In genomic region chr22:39349967-39350802, GRCh38 we compare ENCODE assay signal across 8 cellular contexts. TPM values are rescaled to one million over a fixed set of nuclear protein-coding genes. Genes with fewer than 3 reads are reported as not detected.
DNase-seq lines count a peak whose midpoint lies in the region; ATAC-seq and TF ChIP-seq lines count a peak whose summit lies in the region.

SYNGR1 (plus strand) TSS chr22:39349991; CDS start chr22:39350011, 20 bp downstream.

- no peaks in the 10 kb centered on the region for H3K4me1 Mint-ChIP-seq in MCF 10A (ENCODE audit: insufficient read depth, unreplicated experiment)
- peaks cover 32% of the 10 kb centered on the region for H3K4me1 Mint-ChIP-seq in stimulated activated naive CD8-positive, alpha-beta T cell treated with anti-CD3 and anti-CD28 coated beads, Interleukin-15, amount 100 ng/mL, for 72 hours

- H3K27me3 Mint-ChIP-seq in MCF 10A (ENCODE audit: insufficient read depth, unreplicated experiment) = peaks cover 10% of the 10 kb centered on the region
- H3K27me3 Mint-ChIP-seq in stimulated activated naive CD8-positive, alpha-beta T cell treated with anti-CD3 and anti-CD28 coated beads, Interleukin-15, amount 100 ng/mL, for 72 hours = no peaks in the 10 kb centered on the region

- no peaks in the 10 kb centered on the region for H3K9me3 ChIP-seq in BLaER1 treated with 17β-estradiol and CSF1 and Interleukin-3, amounts not matched to agents 10 nM and 100 nM (replicated peaks in 1 of 11)
- H3K9me3 ChIP-seq in HUES64 (ENCODE audit: insufficient read depth, low read depth, low read length) = no peaks in the 10 kb centered on the region

- CTCF ChIA-PET in MCF 10A (lab: Yijun Ruan, JAX) = no interaction called here

- peak within 1 kb of the TSS; percentile 83 to 97 (median 93) for H3K9ac ChIP-seq in BLaER1 treated with 17β-estradiol and CSF1 and Interleukin-3, amounts not matched to agents 10 nM and 100 nM
- H3K9ac ChIP-seq in HUES64 (ENCODE audit: low read depth, low read length) = peak within 1 kb of the TSS; percentile 73

- intact Hi-C loops in MCF 10A (cut with micrococcal nuclease) = no loop called here

- peaks cover 0 to 3% (median 0%) of the 10 kb centered on the region in 11 experiments; a peak in 1 of 22 replicates for H3K36me3 ChIP-seq in BLaER1 treated with 17β-estradiol and CSF1 and Interleukin-3, amounts not matched to agents 10 nM and 100 nM
- H3K36me3 ChIP-seq in HUES64 (ENCODE audit: insufficient read depth, low read length) = no peaks in the 10 kb centered on the region

- no TSS peak for BruUV-seq in MCF 10A (replicated peaks; lab: Mats Ljungman, UMichigan)

- no peak within 1 kb of the TSS for H3K27ac Mint-ChIP-seq in MCF 10A (ENCODE audit: low read depth, unreplicated experiment)
- H3K27ac Mint-ChIP-seq in stimulated activated naive CD8-positive, alpha-beta T cell treated with anti-CD3 and anti-CD28 coated beads, Interleukin-15, amount 100 ng/mL, for 72 hours = peak within 1 kb of the TSS; percentile 41 to 85

- no peak for TF ChIP-seq CTCF in MCF 10A (IDR thresholded peaks at IDR 0.05; ENCODE audit: unreplicated experiment)

- WGBS in HUES64 = 5% methylated on average over 89 of the region's 89 CpGs

- peak within 1 kb of the TSS; percentile 26 to 95 (median 91); a peak in 21 of 22 replicates for H3K27ac ChIP-seq in BLaER1 treated with 17β-estradiol and CSF1 and Interleukin-3, amounts not matched to agents 10 nM and 100 nM
- H3K27ac ChIP-seq in HUES64 (ENCODE audit: low read depth, low read length) (no peak within 1 kb of the TSS), layer of hippocampus (ENCODE audit: low read depth, low read length) (peak within 1 kb of the TSS; percentile 86)

- no peaks in the 10 kb centered on the region for H3K36me3 Mint-ChIP-seq in MCF 10A (ENCODE audit: insufficient read depth, unreplicated experiment)

- DNase-seq in MCF 10A (ENCODE audit: unreplicated experiment) (no peak), NCI-H446 (lab: John Stamatoyannopoulos, UW) (no peak)
- peak in 1 of 2 donors; percentile 24 for DNase-seq in stimulated activated naive CD8-positive, alpha-beta T cell treated with anti-CD3 and anti-CD28 coated beads, Interleukin-15, amount 100 ng/mL, for 72 hours

- peak within 1 kb of the TSS; percentile 63 for H3K4me3 Mint-ChIP-seq in MCF 10A (ENCODE audit: unreplicated experiment)
- H3K4me3 Mint-ChIP-seq in stimulated activated naive CD8-positive, alpha-beta T cell treated with anti-CD3 and anti-CD28 coated beads, Interleukin-15, amount 100 ng/mL, for 72 hours = peak within 1 kb of the TSS; percentile 80 to 86

- peaks cover 0 to 47% (median 34%) of the 10 kb centered on the region in 11 experiments; a peak in 17 of 22 replicates for H4K20me1 ChIP-seq in BLaER1 treated with 17β-estradiol and CSF1 and Interleukin-3, amounts not matched to agents 10 nM and 100 nM

- no peak for TF ChIP-seq POLR2A in GM18505 (IDR thresholded peaks at IDR 0.05; ENCODE audit: borderline replicate concordance, extremely low read depth, insufficient read depth, insufficient read length)

- POLR2A ChIA-PET in MCF 10A (lab: Yijun Ruan, JAX) = interaction anchor here (0.7 to 1.0 kb wide), 2 partner anchors 49 to 170 kb away, joined by 3 read pairs; partner anchors contain the start of genes ATF4 and TAB1

- H3K27me3 ChIP-seq in BLaER1 treated with 17β-estradiol and CSF1 and Interleukin-3, amounts not matched to agents 10 nM and 100 nM = no peaks in the 10 kb centered on the region
- H3K27me3 ChIP-seq in HUES64 (ENCODE audit: insufficient read depth, low read length) = peaks cover 5% of the 10 kb centered on the region; the same call in 1 of the 2 replicates
- no peaks in the 10 kb centered on the region for H3K27me3 ChIP-seq in layer of hippocampus (ENCODE audit: control insufficient read depth, insufficient read depth, low read length)

- peak within 1 kb of the TSS; percentile 70 to 94 (median 84) for H3K4me3 ChIP-seq in BLaER1 treated with 17β-estradiol and CSF1 and Interleukin-3, amounts not matched to agents 10 nM and 100 nM
- H3K4me3 ChIP-seq in HUES64 (ENCODE audit: low read length) = peak within 1 kb of the TSS; percentile 82

- ATAC-seq in stimulated activated naive CD8-positive, alpha-beta T cell treated with anti-CD3 and anti-CD28 coated beads, Interleukin-15, amount 100 ng/mL, for 72 hours = peak; percentile 64
- ATAC-seq in GM18505 (IDR thresholded peaks at IDR 0.05; ENCODE audit: unreplicated experiment) (no peak), GM18517 (IDR thresholded peaks at IDR 0.05; ENCODE audit: unreplicated experiment) (no peak)

- H3K4me2 ChIP-seq in BLaER1 treated with 17β-estradiol and CSF1 and Interleukin-3, amounts not matched to agents 10 nM and 100 nM = peak within 1 kb of the TSS; percentile 91 to 100 (median 96)

- H3K9me3 Mint-ChIP-seq in MCF 10A (ENCODE audit: unreplicated experiment) = no peaks in the 10 kb centered on the region
- no peaks in the 10 kb centered on the region for H3K9me3 Mint-ChIP-seq in stimulated activated naive CD8-positive, alpha-beta T cell treated with anti-CD3 and anti-CD28 coated beads, Interleukin-15, amount 100 ng/mL, for 72 hours

- peaks cover 43 to 73% (median 71%) of the 10 kb centered on the region in 10 experiments for H3K4me1 ChIP-seq in BLaER1 treated with 17β-estradiol and CSF1 and Interleukin-3, amounts not matched to agents 10 nM and 100 nM
- H3K4me1 ChIP-seq in HUES64 (ENCODE audit: insufficient read depth, low read length) = peaks cover 21% of the 10 kb centered on the region

RNA-seq across cellular contexts. Expression of gene SYNGR1, which starts in this region (rescaled TPM):
- polyA plus RNA-seq in HUES64 (2013, experiment 1 of 2) = 12.3 TPM
- 13.8 TPM for polyA plus RNA-seq in HUES64 (2013, experiment 2 of 2)
- 0.25 and 0.35 TPM in 2 replicates for total RNA-seq in MCF 10A (2022)
